17 cellular contexts compared by ENCODE assay signal in the genomic region with DNA sequence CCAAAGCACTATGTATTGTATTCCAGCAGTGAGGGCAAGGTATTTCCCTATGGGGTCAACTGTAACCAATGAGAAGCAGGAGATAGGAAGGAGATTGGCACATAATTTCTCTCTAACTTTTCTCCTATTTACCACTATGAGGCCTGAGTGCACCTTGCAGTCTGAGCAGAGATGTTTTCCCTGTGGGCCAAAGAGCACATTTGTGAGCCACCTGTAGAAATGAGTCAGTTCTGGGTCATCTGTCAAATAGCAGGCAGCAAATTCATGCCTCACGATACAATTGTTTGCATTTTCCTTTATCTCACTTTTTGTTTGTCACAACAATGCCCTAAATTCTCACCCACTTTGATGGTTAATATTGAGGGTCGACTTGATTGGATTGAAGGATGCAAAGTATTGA.
"Had no signal": no experiment of that assay in that cellular context is flagged by ENCODE, and none has a peak within 500 bp of the region (broad histone marks: within the 10 kb centered on the region; RNA-seq: fewer than 3 reads in every experiment).

No MANE protein-coding gene starts in this region.

- H3K9me3 ChIP-seq: body of pancreas, gastroesophageal sphincter, heart right ventricle, ovary, suprapubic skin had no signal

- H3K36me3 ChIP-seq: gastroesophageal sphincter, heart right ventricle, ovary, suprapubic skin had no signal

- H3K27ac ChIP-seq: body of pancreas, gastroesophageal sphincter, heart right ventricle, ovary, suprapubic skin, VCaP had no signal

- H3K4me1 ChIP-seq: body of pancreas, gastroesophageal sphincter, heart right ventricle, suprapubic skin had no signal

- DNase-seq: activated CD4-positive, alpha-beta T cell treated with anti-CD3 and anti-CD28 coated beads for 1 hour; activated CD8-positive, alpha-beta T cell treated with anti-CD3 and anti-CD28 coated beads for 36 hours; activated gamma-delta T cell treated with Interleukin-2 at 50 U/mL for 16 hours; activated T-cell treated with anti-CD3 and anti-CD28 coated beads, Interleukin-2, amount 50 U/mL, for 72 hours; amniotic stem cell; body of pancreas; effector CD8-positive, alpha-beta T cell; heart right ventricle; left cardiac atrium; naive B cell; ovary had no signal

- ATAC-seq: activated CD8-positive, alpha-beta T cell treated with anti-CD3 and anti-CD28 coated beads for 36 hours; activated T-cell treated with anti-CD3 and anti-CD28 coated beads, Interleukin-2, amount 50 U/mL, for 72 hours; body of pancreas; gastroesophageal sphincter; heart right ventricle; left cardiac atrium; sciatic nerve had no signal

- H3K27me3 ChIP-seq: body of pancreas, gastroesophageal sphincter, heart right ventricle, ovary, suprapubic skin had no signal

- H3K4me3 ChIP-seq: body of pancreas, gastroesophageal sphincter, heart right ventricle, lung, ovary, suprapubic skin had no signal

- FAIRE-seq: endothelial cell of umbilical vein had no signal
